8 cellular contexts compared by ENCODE assay signal in genomic region chr5:113378960-113379541, GRCh38. TPM values are rescaled to one million over a fixed set of nuclear protein-coding genes. Genes with fewer than 3 reads are reported as not detected.
DNase-seq lines count a peak whose midpoint lies in the region; ATAC-seq and TF ChIP-seq lines count a peak whose summit lies in the region.

No MANE protein-coding gene starts in this region.

- ATAC-seq in GM21367 (IDR thresholded peaks at IDR 0.05; ENCODE audit: unreplicated experiment): peak; percentile 86
- no peak for ATAC-seq in HG03469 (IDR thresholded peaks at IDR 0.05; ENCODE audit: unreplicated experiment)

- H3K9me3 ChIP-seq in SJCRH30 (replicated peaks): no peaks in the 10 kb centered on the region
- no peaks in the 10 kb centered on the region for H3K9me3 ChIP-seq in prostate gland

- intact Hi-C loops in Calu3 (cut with micrococcal nuclease; ENCODE audit: unreplicated experiment) (loop anchor here (1.0 to 2.0 kb wide), 3 partner anchors 42 to 227 kb away; no protein-coding TSS in a partner anchor), prostate gland (cut with DNase I) (loop anchor here (5.0 kb wide), 1 partner anchor 133 kb away; the partner anchor contains the start of gene YTHDC2)

- H3K4me3 ChIP-seq in SJCRH30: no peak overlapping the region
- H3K4me3 ChIP-seq in prostate gland: no peak overlapping the region

- no peak for TF ChIP-seq POLR2A in prostate gland (IDR thresholded peaks at IDR 0.05)

- no peaks in the 10 kb centered on the region for H3K9me3 Mint-ChIP-seq in Calu3 (ENCODE audit: low read depth, unreplicated experiment)

- no TSS peak for BruUV-seq in Calu3 (replicated peaks; lab: Mats Ljungman, UMichigan)

- H3K4me1 Mint-ChIP-seq in Calu3 (ENCODE audit: low read depth, unreplicated experiment): no peaks in the 10 kb centered on the region

- H3K4me3 Mint-ChIP-seq in Calu3 (ENCODE audit: low read depth, unreplicated experiment): no peak overlapping the region

- no peaks in the 10 kb centered on the region for H3K27me3 Mint-ChIP-seq in Calu3 (ENCODE audit: unreplicated experiment)

- H3K4me1 ChIP-seq in SJCRH30 (no peaks in the 10 kb centered on the region), prostate gland (replicated peaks) (no peaks in the 10 kb centered on the region)

- H3K36me3 ChIP-seq in SJCRH30 (no peaks in the 10 kb centered on the region), prostate gland (no peaks in the 10 kb centered on the region)

- no peaks in the 10 kb centered on the region for H3K36me3 Mint-ChIP-seq in Calu3 (ENCODE audit: insufficient read depth, unreplicated experiment)

- TF ChIP-seq CTCF in Calu3 (IDR thresholded peaks at IDR 0.05; ENCODE audit: unreplicated experiment) (peak; percentile 73), prostate gland (IDR thresholded peaks at IDR 0.05) (peak; percentile 53 to 72 (median 68))

- H3K27me3 ChIP-seq in SJCRH30: peaks cover 4% of the 10 kb centered on the region; the same call in 1 of the 2 replicates
- H3K27me3 ChIP-seq in prostate gland (replicated peaks; ENCODE audit: insufficient read depth): no peaks in the 10 kb centered on the region

- 6% methylated on average over 4 of the region's 4 CpGs for WGBS in prostate gland

- no peak overlapping the region for H3K27ac Mint-ChIP-seq in Calu3 (ENCODE audit: unreplicated experiment)

- CTCF ChIA-PET in Calu3 (lab: Charles Lee): interaction anchor here (0.6 to 1.8 kb wide), 4 partner anchors 42 to 230 kb away, joined by 3 to 13 read pairs (median 3); no protein-coding TSS in a partner anchor

- H3K27ac ChIP-seq in SJCRH30 (no peak overlapping the region), prostate gland (no peak overlapping the region)

- peak; percentile 69 for DNase-seq in Calu3
- peak; percentile 38 for DNase-seq in HuH-7.5 (ENCODE audit: low spot score)
- peak; percentile 47 to 78 for DNase-seq in SJCRH30
- DNase-seq in activated naive CD4-positive, alpha-beta T cell treated with Interleukin-2 at 50 U/mL for 16 hours: peak; percentile 59
- peak; percentile 64 for DNase-seq in globus pallidus (ENCODE audit: low spot score)
- DNase-seq in prostate gland (ENCODE audit: low spot score): peak; percentile 58

RNA-seq across cellular contexts. Expression of gene TSSK1B, which starts 55.7 kb away (rescaled TPM):
- total RNA-seq in Calu3 (2022): not detected in 2 replicates
- 0.08 TPM in 1 of 2 replicates, not detected in the other for total RNA-seq in SJCRH30 (2014; rRNA removed; shearing (Covaris generic))
- total RNA-seq in prostate gland: 1 to 10 TPM in 1 of 2 donors, under 1 TPM in 1; 0.32 to 4.0 TPM
